In genomic region chr1:156510709-156511108, GRCh38 we compare ENCODE assay signal across 9 cellular contexts. TPM values are rescaled to one million over a fixed set of nuclear protein-coding genes. Genes with fewer than 3 reads are reported as not detected.
A peak's percentile ranks its signal among the peaks of the same experiment; 100 is the strongest.
DNase-seq lines count a peak whose midpoint lies in the region; ATAC-seq and TF ChIP-seq lines count a peak whose summit lies in the region.
"Had no signal": no experiment of that assay in that cellular context is flagged by ENCODE, and none has a peak within 500 bp of the region (broad histone marks: within the 10 kb centered on the region; RNA-seq: fewer than 3 reads in every experiment).

No MANE protein-coding gene starts in this region.

- H3K27me3 ChIP-seq in GM23248 (replicated peaks; ENCODE audit: insufficient read depth): no peaks in the 10 kb centered on the region

- H3K27ac ChIP-seq in GM23248 (peak overlapping the region; percentile 53), caudate nucleus (ENCODE audit: low read depth, low read length) (peak overlapping the region; percentile 88)

- peaks cover 29% of the 10 kb centered on the region for H3K4me1 ChIP-seq in GM23248 (ENCODE audit: insufficient read depth)

- peaks cover 0 to 11% (median 9%) of the 10 kb centered on the region in 3 donors for H3K27me3 Mint-ChIP-seq in immature natural killer cell (ENCODE audit: low read depth in 3 of 3)
- no peaks in the 10 kb centered on the region for H3K27me3 Mint-ChIP-seq in stimulated activated memory B cell treated with anti-CD40 and anti-IgM and Interleukin-4, amounts not matched to agents 10 μg/mL and 1 μg/mL and 100 μg/mL, for 72 hours

- no peaks in the 10 kb centered on the region for H3K36me3 ChIP-seq in GM23248 (ENCODE audit: low read depth)

- ATAC-seq in stimulated activated memory B cell treated with anti-CD40 and anti-IgM and Interleukin-4, amounts not matched to agents 10 μg/mL and 1 μg/mL and 100 μg/mL, for 72 hours: no peak
- no peak for ATAC-seq in HG02938 (IDR thresholded peaks at IDR 0.05; ENCODE audit: unreplicated experiment)
- ATAC-seq in HG03378 (IDR thresholded peaks at IDR 0.05; ENCODE audit: unreplicated experiment): no peak

- H3K9ac ChIP-seq in GM23248: peak overlapping the region; percentile 66

- H3F3A ChIP-seq in GM23248 (ENCODE audit: insufficient read depth): peaks cover 13% of the 10 kb centered on the region

- no peaks in the 10 kb centered on the region for H3K9me2 ChIP-seq in GM23248 (ENCODE audit: insufficient read depth)

- H3K9me3 Mint-ChIP-seq in immature natural killer cell: no peaks in the 10 kb centered on the region
- H3K9me3 Mint-ChIP-seq in stimulated activated memory B cell treated with anti-CD40 and anti-IgM and Interleukin-4, amounts not matched to agents 10 μg/mL and 1 μg/mL and 100 μg/mL, for 72 hours: no peaks in the 10 kb centered on the region

- H3K4me3 Mint-ChIP-seq in immature natural killer cell: no peak overlapping the region
- H3K4me3 Mint-ChIP-seq in stimulated activated memory B cell treated with anti-CD40 and anti-IgM and Interleukin-4, amounts not matched to agents 10 μg/mL and 1 μg/mL and 100 μg/mL, for 72 hours: no peak overlapping the region

- DNase-seq in GM23248: peak; percentile 91
- peak in 49 of 61 donors; percentile 21 to 85 (median 48) for DNase-seq in caudate nucleus (lab: John Stamatoyannopoulos, UW)
- no peak for DNase-seq in immature natural killer cell
- no peak for DNase-seq in erythroblast (lab: John Stamatoyannopoulos, UW)
- no peak for DNase-seq in AML-193 (lab: John Stamatoyannopoulos, UW)
- DNase-seq: NCI-H1930 had no signal

- WGBS in GM23248 (ENCODE audit: low coverage in 1 of 2, low lambda C conversion rate in 2 of 2, missing lambda C conversion rate in 2 of 2), 2 experiments: 4 to 7% methylated on average over 13 of the region's 13 CpGs

- no peaks in the 10 kb centered on the region for H4K20me1 ChIP-seq in GM23248 (ENCODE audit: insufficient read depth)

- H3K9me3 ChIP-seq in GM23248 (ENCODE audit: low read depth): no peaks in the 10 kb centered on the region

- in situ Hi-C loops in GM23248 (cut with MboI): no loop called here

- H3K4me2 ChIP-seq in GM23248 (ENCODE audit: unreplicated experiment): peak overlapping the region; percentile 28

- H3K27ac Mint-ChIP-seq in immature natural killer cell: peak overlapping the region in 5 of 6 donors; percentile 64 to 100 (median 81)
- peak overlapping the region; percentile 88 for H3K27ac Mint-ChIP-seq in stimulated activated memory B cell treated with anti-CD40 and anti-IgM and Interleukin-4, amounts not matched to agents 10 μg/mL and 1 μg/mL and 100 μg/mL, for 72 hours

- no peak for TF ChIP-seq POLR2A in erythroblast (IDR thresholded peaks at IDR 0.05; ENCODE audit: low read length)

- no peaks in the 10 kb centered on the region for H3K79me2 ChIP-seq in GM23248 (ENCODE audit: insufficient read depth)

- no peaks in the 10 kb centered on the region for H3K36me3 Mint-ChIP-seq in immature natural killer cell
- no peaks in the 10 kb centered on the region for H3K36me3 Mint-ChIP-seq in stimulated activated memory B cell treated with anti-CD40 and anti-IgM and Interleukin-4, amounts not matched to agents 10 μg/mL and 1 μg/mL and 100 μg/mL, for 72 hours

- H3K4me1 Mint-ChIP-seq in immature natural killer cell: peaks cover 30 to 33% of the 10 kb centered on the region in 2 donors
- peaks cover 28% of the 10 kb centered on the region for H3K4me1 Mint-ChIP-seq in stimulated activated memory B cell treated with anti-CD40 and anti-IgM and Interleukin-4, amounts not matched to agents 10 μg/mL and 1 μg/mL and 100 μg/mL, for 72 hours

- H2AFZ ChIP-seq in GM23248: peak overlapping the region; percentile 88

- peak overlapping the region; percentile 31; the same call in 1 of the 2 replicates for H3K4me3 ChIP-seq in GM23248

RNA-seq across cellular contexts. Expression of gene MEF2D, which starts 10.1 kb away (rescaled TPM):
- total RNA-seq in GM23248 (2014; rRNA removed; shearing (Covaris generic)): 22.3 and 23.6 TPM in 2 replicates
- 32.1 and 34.1 TPM in 2 replicates for polyA plus RNA-seq in GM23248 (2016; fragmentation: Nextera tagmentation; extraction: Ambion mirVana)
- 10 to 100 TPM in 1 of 3 donors, 1 to 10 TPM in 2; 5.0 to 22.8 (median 6.0) TPM for polyA plus RNA-seq in immature natural killer cell

Comparison
In these comparisons a context has a peak if more than half of its experiments do, and no peak if none do; other contexts are left out.
1. DNase-seq: peak in GM23248 (single experiment) and caudate nucleus (49 of 61); none in immature natural killer cell (0 of 3), erythroblast (0 of 2) and AML-193 (0 of 2).